ENCODE assay signal across 9 cellular contexts in genomic region chr16:30876867-30877266, GRCh38. TPM values are rescaled to one million over a fixed set of nuclear protein-coding genes. Genes with fewer than 3 reads are reported as not detected.
A peak's percentile ranks its signal among the peaks of the same experiment; 100 is the strongest.
DNase-seq lines count a peak whose midpoint lies in the region; ATAC-seq and TF ChIP-seq lines count a peak whose summit lies in the region.
"Had no signal": no experiment of that assay in that cellular context is flagged by ENCODE, and none has a peak within 500 bp of the region (broad histone marks: within the 10 kb centered on the region; RNA-seq: fewer than 3 reads in every experiment).

No MANE protein-coding gene starts in this region.

- H3K4me1 ChIP-seq in tibial artery, result peaks cover 8 to 27% (median 17%) of the 10 kb centered on the region in 4 donors

- no peaks in the 10 kb centered on the region for H3K9me3 ChIP-seq in tibial artery
- H3K9me3 ChIP-seq: SJSA1 had no signal

- no peaks in the 10 kb centered on the region for H3K27me3 Mint-ChIP-seq in activated T-cell treated with anti-CD3 and anti-CD28 coated beads, Interleukin-2, amount 50 U/mL, for 4 hours (ENCODE audit: low read depth)
- H3K27me3 Mint-ChIP-seq in activated T-helper 2 cell treated with anti-CD3 and anti-CD28 coated beads, Interferon-gamma antibody, Interleukin-2, Interleukin-4, amounts not matched to agents 10 μg/mL and 5 μg/mL and 100 μg/mL, durations not matched to agents 14 hours and 24 hours and 36 hours (ENCODE audit: low read depth), result no peaks in the 10 kb centered on the region

- H3K9me3 Mint-ChIP-seq in activated T-cell treated with anti-CD3 and anti-CD28 coated beads, Interleukin-2, amount 50 U/mL, for 4 hours, result no peaks in the 10 kb centered on the region
- no peaks in the 10 kb centered on the region for H3K9me3 Mint-ChIP-seq in activated T-helper 2 cell treated with anti-CD3 and anti-CD28 coated beads, Interferon-gamma antibody, Interleukin-2, Interleukin-4, amounts not matched to agents 10 μg/mL and 5 μg/mL and 100 μg/mL, durations not matched to agents 14 hours and 24 hours and 36 hours

- TF ChIP-seq CTCF in kidney epithelial cell (IDR thresholded peaks at IDR 0.05; ENCODE audit: insufficient read depth, low read length, poor library complexity, severe bottlenecking), result no peak
- no peak for TF ChIP-seq CTCF in tibial artery (IDR thresholded peaks at IDR 0.05)

- DNase-seq in activated T-cell treated with anti-CD3 and anti-CD28 coated beads, Interleukin-2, amount 50 U/mL, for 4 hours, result no peak
- no peak for DNase-seq in activated T-cell treated with anti-CD3 and anti-CD28 coated beads, Interleukin-2, amount 50 U/mL, for 48 hours
- DNase-seq in activated T-helper 2 cell treated with anti-CD3 and anti-CD28 coated beads, Interferon-gamma antibody, Interleukin-2, Interleukin-4, amounts not matched to agents 10 μg/mL and 5 μg/mL and 100 μg/mL, durations not matched to agents 14 hours and 24 hours and 36 hours (ENCODE audit: low spot score), result no peak
- DNase-seq in kidney epithelial cell (ENCODE audit: low read depth), result no peak
- no peak for DNase-seq in tibial artery
- DNase-seq in NCI-H524 (lab: John Stamatoyannopoulos, UW), result no peak
- DNase-seq in medulla oblongata (ENCODE audit: extremely low spot score), result no peak

- H3K4me3 ChIP-seq in kidney epithelial cell (ENCODE audit: low read depth, low read length) (peak overlapping the region; percentile 89), tibial artery (peak overlapping the region; percentile 89 to 98)

- peaks cover 45% of the 10 kb centered on the region for H3K4me1 Mint-ChIP-seq in activated T-cell treated with anti-CD3 and anti-CD28 coated beads, Interleukin-2, amount 50 U/mL, for 4 hours (ENCODE audit: low read depth)
- peaks cover 24% of the 10 kb centered on the region for H3K4me1 Mint-ChIP-seq in activated T-helper 2 cell treated with anti-CD3 and anti-CD28 coated beads, Interferon-gamma antibody, Interleukin-2, Interleukin-4, amounts not matched to agents 10 μg/mL and 5 μg/mL and 100 μg/mL, durations not matched to agents 14 hours and 24 hours and 36 hours (ENCODE audit: low read depth)

- peak overlapping the region; percentile 86 for H3K27ac Mint-ChIP-seq in activated T-helper 2 cell treated with anti-CD3 and anti-CD28 coated beads, Interferon-gamma antibody, Interleukin-2, Interleukin-4, amounts not matched to agents 10 μg/mL and 5 μg/mL and 100 μg/mL, durations not matched to agents 14 hours and 24 hours and 36 hours

- H3K27ac ChIP-seq in tibial artery, result peak overlapping the region; percentile 78 to 84

- no peak for ATAC-seq in activated T-cell treated with anti-CD3 and anti-CD28 coated beads, Interleukin-2, amount 50 U/mL, for 4 hours
- ATAC-seq in GM21825 (IDR thresholded peaks at IDR 0.05; ENCODE audit: unreplicated experiment), result no peak

- H3K27me3 ChIP-seq in kidney epithelial cell (ENCODE audit: control insufficient read depth, insufficient read depth, low read length) (no peaks in the 10 kb centered on the region), tibial artery (no peaks in the 10 kb centered on the region)
- H3K27me3 ChIP-seq: SJSA1 had no signal

- no peaks in the 10 kb centered on the region for H3K36me3 ChIP-seq in kidney epithelial cell (ENCODE audit: control insufficient read depth, insufficient read depth, low read length)
- H3K36me3 ChIP-seq in tibial artery, result peaks cover 0 to 35% (median 0%) of the 10 kb centered on the region in 3 donors

- peaks cover 8% of the 10 kb centered on the region for H3K36me3 Mint-ChIP-seq in activated T-cell treated with anti-CD3 and anti-CD28 coated beads, Interleukin-2, amount 50 U/mL, for 4 hours (ENCODE audit: insufficient read depth)
- peaks cover 31% of the 10 kb centered on the region for H3K36me3 Mint-ChIP-seq in activated T-helper 2 cell treated with anti-CD3 and anti-CD28 coated beads, Interferon-gamma antibody, Interleukin-2, Interleukin-4, amounts not matched to agents 10 μg/mL and 5 μg/mL and 100 μg/mL, durations not matched to agents 14 hours and 24 hours and 36 hours (ENCODE audit: low read depth)

- intact Hi-C loops in activated T-helper 2 cell treated with anti-CD3 and anti-CD28 coated beads, Interferon-gamma antibody, Interleukin-2, Interleukin-4, amounts not matched to agents 10 μg/mL and 5 μg/mL and 100 μg/mL, durations not matched to agents 14 hours and 24 hours and 36 hours (cut with micrococcal nuclease), result loop anchor here (2.0 kb wide), 1 partner anchor 178 kb away; the partner anchor contains the start of gene SRCAP
- intact Hi-C loops in tibial artery (cut with DNase I; ENCODE audit: low total_unique reads), result loop anchor here (10.0 kb wide), 1 partner anchor 82 kb away; no protein-coding TSS in a partner anchor

- H3K4me3 Mint-ChIP-seq in activated T-cell treated with anti-CD3 and anti-CD28 coated beads, Interleukin-2, amount 50 U/mL, for 4 hours, result peak overlapping the region; percentile 96
- H3K4me3 Mint-ChIP-seq in activated T-helper 2 cell treated with anti-CD3 and anti-CD28 coated beads, Interferon-gamma antibody, Interleukin-2, Interleukin-4, amounts not matched to agents 10 μg/mL and 5 μg/mL and 100 μg/mL, durations not matched to agents 14 hours and 24 hours and 36 hours (ENCODE audit: low read depth), result peak overlapping the region; percentile 96

RNA-seq across cellular contexts. Expression of gene BCL7C, which starts 17.0 kb away (rescaled TPM):
- 10 to 100 TPM; 22.1 to 24.8 (median 23.7) TPM for total RNA-seq in activated T-cell treated with anti-CD3 and anti-CD28 coated beads, Interleukin-2, amount 50 U/mL, for 4 hours
- total RNA-seq in activated T-helper 2 cell treated with anti-CD3 and anti-CD28 coated beads, Interferon-gamma antibody, Interleukin-2, Interleukin-4, amounts not matched to agents 10 μg/mL and 5 μg/mL and 100 μg/mL, durations not matched to agents 14 hours and 24 hours and 36 hours, result 26.8 and 27.1 TPM in 2 replicates
- 43.1 and 46.3 TPM in 2 replicates for total RNA-seq in kidney epithelial cell

RNA-seq across cellular contexts. Expression of gene CTF1, which starts 19.5 kb away (rescaled TPM):
- total RNA-seq in activated T-cell treated with anti-CD3 and anti-CD28 coated beads, Interleukin-2, amount 50 U/mL, for 4 hours, result under 1 TPM; 0.18 to 0.33 (median 0.28) TPM
- total RNA-seq in activated T-helper 2 cell treated with anti-CD3 and anti-CD28 coated beads, Interferon-gamma antibody, Interleukin-2, Interleukin-4, amounts not matched to agents 10 μg/mL and 5 μg/mL and 100 μg/mL, durations not matched to agents 14 hours and 24 hours and 36 hours, result 0.21 and 0.30 TPM in 2 replicates
- 1.4 and 2.1 TPM in 2 replicates for total RNA-seq in kidney epithelial cell

RNA-seq across cellular contexts. Expression of gene FBXL19, which starts 46.5 kb away (rescaled TPM):
- total RNA-seq in activated T-cell treated with anti-CD3 and anti-CD28 coated beads, Interleukin-2, amount 50 U/mL, for 4 hours, result 10 to 100 TPM; 25.8 to 31.3 (median 30.8) TPM
- total RNA-seq in activated T-helper 2 cell treated with anti-CD3 and anti-CD28 coated beads, Interferon-gamma antibody, Interleukin-2, Interleukin-4, amounts not matched to agents 10 μg/mL and 5 μg/mL and 100 μg/mL, durations not matched to agents 14 hours and 24 hours and 36 hours, result 34.4 and 34.6 TPM in 2 replicates
- total RNA-seq in kidney epithelial cell, result 36.4 and 37.9 TPM in 2 replicates
